9 cellular contexts compared by ENCODE assay signal in genomic region chr3:146594843-146595482, GRCh38. TPM values are rescaled to one million over a fixed set of nuclear protein-coding genes. Genes with fewer than 3 reads are reported as not detected.
DNase-seq lines count a peak whose midpoint lies in the region; ATAC-seq, FAIRE-seq and TF ChIP-seq lines count a peak whose summit lies in the region.
"Had no signal": no experiment of that assay in that cellular context is flagged by ENCODE, and none has a peak within 500 bp of the region (broad histone marks: within the 10 kb centered on the region; RNA-seq: fewer than 3 reads in every experiment).

No MANE protein-coding gene starts in this region.

- H3K27me3 ChIP-seq in prostate gland (replicated peaks; ENCODE audit: insufficient read depth), result no peaks in the 10 kb centered on the region

- ATAC-seq in GM19467 (IDR thresholded peaks at IDR 0.05; ENCODE audit: unreplicated experiment), result no peak

- FAIRE-seq in A204.1 (lab: Jason Lieb, UNC) (peak; percentile 40), G401.6 (lab: Jason Lieb, UNC) (peak; percentile 69)

- no peak for TF ChIP-seq POLR2A in prostate gland (IDR thresholded peaks at IDR 0.05)

- no peaks in the 10 kb centered on the region for H3K9me3 ChIP-seq in prostate gland

- WGBS in prostate gland, result 71% methylated on average over 7 of the region's 7 CpGs

- no peak overlapping the region for H3K27ac ChIP-seq in prostate gland

- H3K36me3 ChIP-seq in prostate gland, result no peaks in the 10 kb centered on the region

- intact Hi-C loops in prostate gland (cut with DNase I), result no loop called here

- DNase-seq in RPMI8226, result peak; percentile 15
- peak; percentile 44 for DNase-seq in fibroblast of the aortic adventitia (ENCODE audit: low read depth)
- no peak for DNase-seq in NCI-H1930 (lab: John Stamatoyannopoulos, UW)
- no peak for DNase-seq in prostate gland (ENCODE audit: low spot score)
- no peak for DNase-seq in iPS-NIHi11 (ENCODE audit: low spot score)

- no peaks in the 10 kb centered on the region for H3K4me1 ChIP-seq in prostate gland (replicated peaks)

- peak; percentile 62 for TF ChIP-seq CTCF in fibroblast of the aortic adventitia (IDR thresholded peaks at IDR 0.05; ENCODE audit: insufficient read depth, low read length)
- TF ChIP-seq CTCF in prostate gland (IDR thresholded peaks at IDR 0.05), result peak in 2 of 4 experiments; percentile 14 to 16

- no peak overlapping the region for H3K4me3 ChIP-seq in fibroblast of the aortic adventitia (ENCODE audit: low read depth, low read length)
- no peak overlapping the region for H3K4me3 ChIP-seq in prostate gland

RNA-seq across cellular contexts. Expression of gene PLSCR5, which starts 10.2 kb away (rescaled TPM):
- total RNA-seq in fibroblast of the aortic adventitia (ENCODE audit: low replicate concordance), result not detected in 2 replicates
- total RNA-seq in prostate gland, result not detected
- total RNA-seq: mononuclear cell had no signal

RNA-seq across cellular contexts. Expression of gene PLSCR1, which starts 50.6 kb away (rescaled TPM):
- 97.4 and 173 TPM in 2 replicates for total RNA-seq in fibroblast of the aortic adventitia (ENCODE audit: low replicate concordance)
- 10 to 100 TPM; 35.0 to 90.1 TPM for total RNA-seq in prostate gland

Comparison
In these comparisons a context has a peak if more than half of its experiments do, and no peak if none do; other contexts are left out.
1. DNase-seq: peak in RPMI8226 (single experiment) and fibroblast of the aortic adventitia (single experiment); none in NCI-H1930 (0 of 2), prostate gland (single experiment) and iPS-NIHi11 (single experiment).